In the genomic region with DNA sequence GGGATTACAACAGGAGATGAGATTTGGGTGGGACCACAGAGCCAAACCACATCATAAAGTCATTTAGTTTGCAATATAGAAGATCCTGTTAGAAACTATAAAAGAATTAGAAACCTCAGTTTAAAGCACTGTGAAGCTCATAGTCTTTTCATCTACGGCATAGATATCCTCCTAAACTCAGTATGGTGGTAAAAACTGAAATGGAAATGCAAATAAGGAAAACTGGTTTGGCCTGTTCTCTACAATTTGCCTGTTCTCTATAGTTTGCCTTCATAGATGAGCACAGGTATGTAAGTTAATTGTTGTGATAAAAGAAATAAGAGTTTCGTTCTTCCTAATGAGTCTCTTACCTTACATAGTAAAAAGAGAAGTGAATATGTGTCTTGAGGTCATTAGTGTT, we compare ENCODE assay signal across 14 cellular contexts.
"Had no signal": no experiment of that assay in that cellular context is flagged by ENCODE, and none has a peak within 500 bp of the region (broad histone marks: within the 10 kb centered on the region; RNA-seq: fewer than 3 reads in every experiment).

No MANE protein-coding gene starts in this region.

- H3K36me3 ChIP-seq: gastrocnemius medialis, heart left ventricle, lower lobe of right lung, stomach, upper lobe of left lung had no signal

- H3K4me1 Mint-ChIP-seq: nephron progenitor cell had no signal

- H3K4me3 Mint-ChIP-seq: nephron progenitor cell had no signal

- H3K9me3 ChIP-seq: gastrocnemius medialis, heart left ventricle, lower lobe of right lung, stomach, testis, upper lobe of left lung had no signal

- ATAC-seq: gastrocnemius medialis, heart left ventricle, lower lobe of right lung had no signal

- H3K27me3 ChIP-seq: gastrocnemius medialis, heart left ventricle, stomach, testis, upper lobe of left lung had no signal

- H3K4me1 ChIP-seq: gastrocnemius medialis, heart left ventricle, lower lobe of right lung, stomach, testis, upper lobe of left lung had no signal

- H3K27ac ChIP-seq: gastrocnemius medialis, heart left ventricle, lower lobe of right lung, stomach, testis, upper lobe of left lung had no signal

- H3K4me3 ChIP-seq: gastrocnemius medialis, heart left ventricle, lower lobe of right lung, stomach, testis, upper lobe of left lung had no signal

- H3K9me3 Mint-ChIP-seq: nephron progenitor cell had no signal

- DNase-seq: activated CD4-positive, alpha-beta T cell treated with anti-CD3 and anti-CD28 coated beads for 1 hour; activated CD4-positive, alpha-beta T cell treated with anti-CD3 and anti-CD28 coated beads, Interleukin-2, amount 50 U/mL, for 4 hours; activated naive CD4-positive, alpha-beta T cell treated with anti-CD3 and anti-CD28 coated beads, Interleukin-2, amount 50 U/mL, for 16 hours; activated T-cell treated with anti-CD3 and anti-CD28 coated beads, Interleukin-2, amount 50 U/mL, for 1 hour; gastrocnemius medialis; heart left ventricle; lower lobe of right lung; nephron progenitor cell; stimulated activated CD4-positive, alpha-beta T cell treated with anti-CD3 and anti-CD28 coated beads, Interleukin-12 subunit alpha, Interleukin-12 subunit beta, amount 100 ng/mL, for 4 hours; stimulated activated CD4-positive, alpha-beta T cell treated with anti-CD3 and anti-CD28 coated beads, Interleukin-2, amount 100 ng/mL, for 24 hours; stomach; T-helper 9 cell; testis; upper lobe of left lung had no signal

- H3K27ac Mint-ChIP-seq: nephron progenitor cell had no signal
